In genomic region chr19:927044-927706, GRCh38 we compare ENCODE assay signal across 8 cellular contexts. TPM values are rescaled to one million over a fixed set of nuclear protein-coding genes. Genes with fewer than 3 reads are reported as not detected.
A peak's percentile ranks its signal among the peaks of the same experiment; 100 is the strongest.
DNase-seq lines count a peak whose midpoint lies in the region; ATAC-seq, FAIRE-seq and TF ChIP-seq lines count a peak whose summit lies in the region.

No MANE protein-coding gene starts in this region.

- H3K4me1 ChIP-seq in A549, result peaks cover 18% of the 10 kb centered on the region; the same call in 2 of the 3 replicates
- no peaks in the 10 kb centered on the region for H3K4me1 ChIP-seq in GM23248 (ENCODE audit: insufficient read depth)
- H3K4me1 ChIP-seq in stomach, result peaks cover 21 to 57% (median 39%) of the 10 kb centered on the region in 4 donors

- H4K20me1 ChIP-seq in GM23248 (ENCODE audit: insufficient read depth), result no peaks in the 10 kb centered on the region

- TF ChIP-seq RAD21 in A549 (conservative IDR thresholded peaks at IDR 0.05 in 1 of 2, IDR thresholded peaks at IDR 0.05 in 1 of 2), result no peak

- H3K9me3 Mint-ChIP-seq in activated naive CD8-positive, alpha-beta T cell treated with anti-CD3 and anti-CD28 coated beads, Interleukin-2, amount 50 U/mL, for 24 hours, result no peaks in the 10 kb centered on the region

- H3K27ac Mint-ChIP-seq in activated naive CD8-positive, alpha-beta T cell treated with anti-CD3 and anti-CD28 coated beads, Interleukin-2, amount 50 U/mL, for 24 hours, result no peak overlapping the region

- no peaks in the 10 kb centered on the region for H3F3A ChIP-seq in GM23248 (ENCODE audit: insufficient read depth)

- H3K27ac ChIP-seq in A549 (peak overlapping the region; percentile 99 to 100), GM23248 (peak overlapping the region; percentile 31), stomach (peak overlapping the region; percentile 17 to 91 (median 89))

- in situ Hi-C loops in GM23248 (cut with MboI), result no loop called here

- TF ChIP-seq POLR2A in A549 (IDR thresholded peaks at IDR 0.05; ENCODE audit: low read length) (no peak), stomach (IDR thresholded peaks at IDR 0.05) (no peak)

- H3K4me3 ChIP-seq in A549 (peak overlapping the region; percentile 91), GM23248 (peak overlapping the region; percentile 78), stomach (peak overlapping the region; percentile 65 to 98 (median 88))

- H3K4me2 ChIP-seq in A549, result peak overlapping the region; percentile 99
- H3K4me2 ChIP-seq in GM23248 (ENCODE audit: unreplicated experiment), result peak overlapping the region; percentile 82

- H3K9me3 ChIP-seq in A549, result no peaks in the 10 kb centered on the region
- no peaks in the 10 kb centered on the region for H3K9me3 ChIP-seq in GM23248 (ENCODE audit: low read depth)
- H3K9me3 ChIP-seq in stomach, result no peaks in the 10 kb centered on the region

- peaks cover 51% of the 10 kb centered on the region for H3K79me2 ChIP-seq in GM23248 (ENCODE audit: insufficient read depth)

- H3K27me3 Mint-ChIP-seq in activated naive CD8-positive, alpha-beta T cell treated with anti-CD3 and anti-CD28 coated beads, Interleukin-2, amount 50 U/mL, for 24 hours, result no peaks in the 10 kb centered on the region

- no peak for FAIRE-seq in A549 (lab: Jason Lieb, UNC)

- TF ChIP-seq CTCF in A549 (IDR thresholded peaks at IDR 0.05), result no peak
- TF ChIP-seq CTCF in stomach (IDR thresholded peaks at IDR 0.05), result no peak

- POLR2A ChIA-PET in A549 (lab: Yijun Ruan, JAX), result interaction anchor here (0.7 kb wide), 1 partner anchor 204 kb away, joined by 8 read pairs; no protein-coding TSS in a partner anchor

- peaks cover 13% of the 10 kb centered on the region for H3K4me1 Mint-ChIP-seq in activated naive CD8-positive, alpha-beta T cell treated with anti-CD3 and anti-CD28 coated beads, Interleukin-2, amount 50 U/mL, for 24 hours

- ATAC-seq in A549 (no peak), HG03039 (IDR thresholded peaks at IDR 0.05; ENCODE audit: unreplicated experiment) (no peak)
- no peak for ATAC-seq in activated naive CD8-positive, alpha-beta T cell treated with anti-CD3 and anti-CD28 coated beads, Interleukin-2, amount 50 U/mL, for 24 hours

- CTCF ChIA-PET in A549 (lab: Yijun Ruan, JAX), result no interaction called here

- 0 out of 2 replicates have a peak, but pooled peaks cover 4% of the 10 kb centered on the region for H3K36me3 ChIP-seq in GM23248 (ENCODE audit: low read depth)
- peaks cover 0 to 19% (median 17%) of the 10 kb centered on the region in 4 donors for H3K36me3 ChIP-seq in stomach

- TF ChIP-seq EP300 in A549 (IDR thresholded peaks at IDR 0.05), result no peak
- TF ChIP-seq EP300 in stomach (IDR thresholded peaks at IDR 0.05), result no peak

- peak overlapping the region; percentile 39 for H2AFZ ChIP-seq in GM23248

- H3K27me3 ChIP-seq in GM23248 (replicated peaks; ENCODE audit: insufficient read depth) (no peaks in the 10 kb centered on the region), stomach (no peaks in the 10 kb centered on the region)

- H3K9ac ChIP-seq in GM23248, result peak overlapping the region; percentile 80

- peak overlapping the region; percentile 59 for H3K4me3 Mint-ChIP-seq in activated naive CD8-positive, alpha-beta T cell treated with anti-CD3 and anti-CD28 coated beads, Interleukin-2, amount 50 U/mL, for 24 hours

- 0% methylated on average over 5 of the region's 28 CpGs for WGBS in A549 (ENCODE audit: missing lambda C conversion rate)
- WGBS in GM23248 (ENCODE audit: low coverage in 1 of 2, low lambda C conversion rate in 2 of 2, missing lambda C conversion rate in 2 of 2), 2 experiments, result 3% methylated on average over 6 to 27 of the region's 28 CpGs
- WGBS in stomach, 5 donors, result 0 to 7% (median 5%) methylated on average over 11 to 28 of the region's 28 CpGs

- intact Hi-C loops in stomach (cut with DNase I; ENCODE audit: low total_unique reads), result no loop called here

- no peak for DNase-seq in A549 (ENCODE audit: low read depth in 1 of 2, low spot score in 1 of 2)
- peak; percentile 74 for DNase-seq in GM23248
- DNase-seq in activated naive CD8-positive, alpha-beta T cell treated with anti-CD3 and anti-CD28 coated beads, Interleukin-2, amount 50 U/mL, for 24 hours, result no peak
- peak; percentile 76 for DNase-seq in iPS-NIHi11 (ENCODE audit: low spot score)
- peak; percentile 55 for DNase-seq in stomach
- no peak for DNase-seq in SK-N-DZ (ENCODE audit: low spot score)
- DNase-seq in activated effector memory CD4-positive, alpha-beta T cell treated with Interleukin-2 at 50 U/mL for 16 hours, result no peak

- no peaks in the 10 kb centered on the region for H3K9me2 ChIP-seq in GM23248 (ENCODE audit: insufficient read depth)

- no peaks in the 10 kb centered on the region for H3K36me3 Mint-ChIP-seq in activated naive CD8-positive, alpha-beta T cell treated with anti-CD3 and anti-CD28 coated beads, Interleukin-2, amount 50 U/mL, for 24 hours (ENCODE audit: low read depth)

TF ChIP-seq in A549, 52 proteins besides CTCF, POLR2A, EP300 and RAD21:
- TF ChIP-seq CEBPB (IDR thresholded peaks at IDR 0.05), result peak; percentile 70 to 72
- TF ChIP-seq MAFK (IDR thresholded peaks at IDR 0.05; ENCODE audit: partially characterized antibody), result peak; percentile 45
- no peak for TF ChIP-seq JUN (IDR thresholded peaks at IDR 0.05)
TF ChIP-seq in A549: peak in this region for 2.

RNA-seq across cellular contexts. Expression of gene ARID3A, which starts 1.3 kb away (rescaled TPM):
- polyA plus RNA-seq in A549 (2011; rRNA removed), result 3.3 and 3.4 TPM in 2 replicates
- 9.0 and 11.2 TPM in 2 replicates for polyA plus RNA-seq in A549 (2012; cell fraction: cytosol; rRNA removed)
- 8.5 and 17.6 TPM in 2 replicates for polyA plus RNA-seq in A549 (2012; cell fraction: nucleus; rRNA removed)
- polyA plus RNA-seq in A549 (2017; fragmentation: RNase III; extraction: RNeasy Plus Mini Kit Qiagen cat#74134 plus additional on column Dnase treatment), result 4.6 to 6.1 TPM (median 5.4 TPM) in 3 replicates
- 11.5 and 12.7 TPM in 2 replicates for polyA minus RNA-seq in A549 (2011; rRNA and poly(A)+ RNA removed)
- 6.7 and 8.5 TPM in 2 replicates for total RNA-seq in GM23248 (2014; rRNA removed; shearing (Covaris generic))
- 2.4 and 2.8 TPM in 2 replicates for polyA plus RNA-seq in GM23248 (2016; fragmentation: Nextera tagmentation; extraction: Ambion mirVana)
- total RNA-seq in stomach, result 10 to 100 TPM in 2 of 5 donors, 1 to 10 TPM in 2, not detected in 1; 1.8 to 23.5 (median 8.6) TPM
- polyA plus RNA-seq in stomach, result 1 to 10 TPM; 1.1 to 4.3 (median 2.1) TPM
- 16.7 and 22.3 TPM in 2 replicates for polyA plus RNA-seq in SK-N-DZ (2014; cell fraction: cytosol; rRNA removed)
- 11.9 and 12.9 TPM in 2 replicates for polyA plus RNA-seq in SK-N-DZ (2014; cell fraction: nucleus; rRNA removed)

RNA-seq across cellular contexts. Expression of gene KISS1R, which starts 10.0 kb away (rescaled TPM):
- polyA plus RNA-seq in A549 (2011; rRNA removed), result 0.05 and 0.14 TPM in 2 replicates
- 0.46 and 0.93 TPM in 2 replicates for polyA plus RNA-seq in A549 (2012; cell fraction: cytosol; rRNA removed)
- polyA plus RNA-seq in A549 (2012; cell fraction: nucleus; rRNA removed), result 1.2 and 2.9 TPM in 2 replicates
- 0.18 to 0.79 TPM (median 0.38 TPM) in 3 replicates for polyA plus RNA-seq in A549 (2017; fragmentation: RNase III; extraction: RNeasy Plus Mini Kit Qiagen cat#74134 plus additional on column Dnase treatment)
- not detected in 2 replicates for polyA minus RNA-seq in A549 (2011; rRNA and poly(A)+ RNA removed)
- total RNA-seq in GM23248 (2014; rRNA removed; shearing (Covaris generic)), result not detected in 2 replicates
- not detected in 2 replicates for polyA plus RNA-seq in GM23248 (2016; fragmentation: Nextera tagmentation; extraction: Ambion mirVana)
- not detected for total RNA-seq in stomach
- not detected for polyA plus RNA-seq in stomach
- 7.3 and 7.5 TPM in 2 replicates for polyA plus RNA-seq in SK-N-DZ (2014; cell fraction: cytosol; rRNA removed)
- polyA plus RNA-seq in SK-N-DZ (2014; cell fraction: nucleus; rRNA removed), result 47.3 and 64.7 TPM in 2 replicates

RNA-seq across cellular contexts. Expression of gene R3HDM4, which starts 14.2 kb away (rescaled TPM):
- polyA plus RNA-seq in A549 (2011; rRNA removed) (16.9 and 22.7 TPM in 2 replicates), A549 (2017; fragmentation: RNase III; extraction: RNeasy Plus Mini Kit Qiagen cat#74134 plus additional on column Dnase treatment) (18.8 to 24.8 TPM (median 20.7 TPM) in 3 replicates), GM23248 (2016; fragmentation: Nextera tagmentation; extraction: Ambion mirVana) (52.7 and 58.1 TPM in 2 replicates), stomach (10 to 100 TPM; 47.1 to 63.8 (median 60.0) TPM)
- polyA plus RNA-seq in A549 (2012; cell fraction: cytosol; rRNA removed), result 23.1 and 33.7 TPM in 2 replicates
- 51.5 and 54.5 TPM in 2 replicates for polyA plus RNA-seq in A549 (2012; cell fraction: nucleus; rRNA removed)
- polyA minus RNA-seq in A549 (2011; rRNA and poly(A)+ RNA removed), result 15.0 and 15.1 TPM in 2 replicates
- total RNA-seq in GM23248 (2014; rRNA removed; shearing (Covaris generic)), result 41.6 and 50.9 TPM in 2 replicates
- total RNA-seq in stomach, result 10 to 100 TPM in 3 of 5 donors, 1 to 10 TPM in 2; 5.8 to 62.0 (median 29.7) TPM
- polyA plus RNA-seq in SK-N-DZ (2014; cell fraction: cytosol; rRNA removed), result 35.9 and 42.5 TPM in 2 replicates
- 49.3 and 61.5 TPM in 2 replicates for polyA plus RNA-seq in SK-N-DZ (2014; cell fraction: nucleus; rRNA removed)

RNA-seq across cellular contexts. Expression of gene RNU6-9, which starts 33.9 kb away (rescaled TPM):
- not detected in 2 replicates for polyA plus RNA-seq in A549 (2011; rRNA removed)
- polyA plus RNA-seq in A549 (2012; cell fraction: cytosol; rRNA removed), result not detected in 2 replicates
- not detected in 2 replicates for polyA plus RNA-seq in A549 (2012; cell fraction: nucleus; rRNA removed)
- not detected in 3 replicates for polyA plus RNA-seq in A549 (2017; fragmentation: RNase III; extraction: RNeasy Plus Mini Kit Qiagen cat#74134 plus additional on column Dnase treatment)
- under 0.01 TPM in 1 of 2 replicates, not detected in the other for polyA minus RNA-seq in A549 (2011; rRNA and poly(A)+ RNA removed)
- total RNA-seq in GM23248 (2014; rRNA removed; shearing (Covaris generic)), result not detected in 2 replicates
- not detected in 2 replicates for polyA plus RNA-seq in GM23248 (2016; fragmentation: Nextera tagmentation; extraction: Ambion mirVana)
- not detected for total RNA-seq in stomach
- not detected for polyA plus RNA-seq in stomach
- polyA plus RNA-seq in SK-N-DZ (2014; cell fraction: cytosol; rRNA removed), result not detected in 2 replicates
- not detected in 2 replicates for polyA plus RNA-seq in SK-N-DZ (2014; cell fraction: nucleus; rRNA removed)

RNA-seq across cellular contexts. Expression of gene MED16, which starts 34.2 kb away (rescaled TPM):
- 8.0 TPM in 2 replicates for polyA plus RNA-seq in A549 (2011; rRNA removed)
- 17.6 and 22.7 TPM in 2 replicates for polyA plus RNA-seq in A549 (2012; cell fraction: cytosol; rRNA removed)
- 32.2 and 54.4 TPM in 2 replicates for polyA plus RNA-seq in A549 (2012; cell fraction: nucleus; rRNA removed)
- 11.9 to 13.9 TPM (median 12.7 TPM) in 3 replicates for polyA plus RNA-seq in A549 (2017; fragmentation: RNase III; extraction: RNeasy Plus Mini Kit Qiagen cat#74134 plus additional on column Dnase treatment)
- polyA minus RNA-seq in A549 (2011; rRNA and poly(A)+ RNA removed), result 8.8 and 17.6 TPM in 2 replicates
- total RNA-seq in GM23248 (2014; rRNA removed; shearing (Covaris generic)), result 20.9 and 26.6 TPM in 2 replicates
- 66.5 and 66.9 TPM in 2 replicates for polyA plus RNA-seq in GM23248 (2016; fragmentation: Nextera tagmentation; extraction: Ambion mirVana)
- 100 to 1,000 TPM in 2 of 5 donors, 10 to 100 TPM in 3; 16.7 to 126 (median 82.1) TPM for total RNA-seq in stomach
- 10 to 100 TPM; 49.0 to 74.0 (median 54.7) TPM for polyA plus RNA-seq in stomach
- 31.2 and 36.7 TPM in 2 replicates for polyA plus RNA-seq in SK-N-DZ (2014; cell fraction: cytosol; rRNA removed)
- 27.4 and 45.1 TPM in 2 replicates for polyA plus RNA-seq in SK-N-DZ (2014; cell fraction: nucleus; rRNA removed)

Comparison
In these comparisons a context has a peak if more than half of its experiments do, and no peak if none do; other contexts are left out.
1. DNase-seq: peak in GM23248 (single experiment), iPS-NIHi11 (single experiment) and stomach (single experiment); none in A549 (0 of 2), activated naive CD8-positive, alpha-beta T cell treated with anti-CD3 and anti-CD28 coated beads, Interleukin-2, amount 50 U/mL, for 24 hours (single experiment), SK-N-DZ (single experiment) and activated effector memory CD4-positive, alpha-beta T cell treated with Interleukin-2 at 50 U/mL for 16 hours (single experiment).
2. H3K27ac ChIP-seq: peak in every context shown above with its lines; median percentile 100 in A549; 89 in stomach; 31 in GM23248.
3. Peak in every context shown above with its lines, with median percentiles within 50 percentile points of each other: H3K4me3 ChIP-seq.